Comparison of ENCODE assay signal across 28 cellular contexts in the genomic region with DNA sequence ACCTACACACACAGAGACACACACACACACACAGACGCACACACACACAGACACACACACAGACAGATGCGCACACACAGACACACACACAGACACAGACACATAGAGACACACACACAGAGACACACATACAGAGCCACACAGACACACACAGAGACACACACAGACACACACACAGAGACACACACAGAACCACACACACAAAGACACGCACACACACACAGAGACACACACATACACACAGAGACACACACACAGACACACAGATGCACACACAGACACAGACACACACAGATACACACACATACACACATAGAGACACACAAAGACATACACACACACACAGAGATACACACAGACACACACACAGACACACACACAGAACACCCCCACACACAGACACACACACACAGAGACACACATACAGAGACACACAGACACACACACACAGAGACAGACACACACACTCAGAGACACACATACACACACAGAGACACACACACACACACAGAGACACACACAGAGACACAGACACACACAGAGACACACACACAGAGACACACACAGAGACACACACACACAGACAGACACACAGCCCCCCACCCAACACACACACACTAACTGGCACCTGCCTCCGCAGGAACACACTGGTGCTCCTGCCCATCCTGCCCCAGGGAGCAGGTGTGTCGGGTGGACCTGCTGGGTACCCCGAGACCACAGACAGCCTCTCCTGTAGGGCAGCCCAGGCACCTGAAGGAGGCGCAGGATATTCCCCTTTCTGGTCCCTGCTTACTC. TPM values are rescaled to one million over a fixed set of nuclear protein-coding genes. Genes with fewer than 3 reads are reported as not detected.
DNase-seq lines count a peak whose midpoint lies in the region; ATAC-seq, FAIRE-seq and TF ChIP-seq lines count a peak whose summit lies in the region.
"Had no signal": no experiment of that assay in that cellular context is flagged by ENCODE, and none has a peak within 500 bp of the region (broad histone marks: within the 10 kb centered on the region; RNA-seq: fewer than 3 reads in every experiment).

No MANE protein-coding gene starts in this region.

- H3K27me3 ChIP-seq in SK-N-SH (ENCODE audit: insufficient read depth), result no peaks in the 10 kb centered on the region
- H3K27me3 ChIP-seq in endodermal cell (ENCODE audit: control insufficient read depth, insufficient read depth, low read length, poor library complexity, severe bottlenecking), result no peaks in the 10 kb centered on the region
- H3K27me3 ChIP-seq in GM23248 (replicated peaks; ENCODE audit: insufficient read depth), result no peaks in the 10 kb centered on the region
- H3K27me3 ChIP-seq: pancreas had no signal

- no peak overlapping the region for H3K4me3 Mint-ChIP-seq in endodermal cell
- H3K4me3 Mint-ChIP-seq in MCF 10A (ENCODE audit: unreplicated experiment), result no peak overlapping the region
- no peak overlapping the region for H3K4me3 Mint-ChIP-seq in CD14-positive monocyte
- H3K4me3 Mint-ChIP-seq: activated naive CD8-positive, alpha-beta T cell treated with anti-CD3 and anti-CD28 coated beads for 36 hours; activated T-helper 17 cell treated with anti-CD3 and anti-CD28 coated beads, Interleukin-2, amount 50 U/mL, for 72 hours; mesothelial cell of epicardium; natural killer cell; T-helper 17 cell had no signal

- POLR2A ChIA-PET in SK-N-SH (lab: Yijun Ruan, JAX), result no interaction called here
- POLR2A ChIA-PET in MCF 10A (lab: Yijun Ruan, JAX), result no interaction called here

- H3K4me1 Mint-ChIP-seq in endodermal cell, result peaks cover 2% of the 10 kb centered on the region
- H3K4me1 Mint-ChIP-seq in MCF 10A (ENCODE audit: insufficient read depth, unreplicated experiment), result no peaks in the 10 kb centered on the region
- H3K4me1 Mint-ChIP-seq in CD14-positive monocyte, result peaks cover 6% of the 10 kb centered on the region
- H3K4me1 Mint-ChIP-seq: activated T-helper 17 cell treated with anti-CD3 and anti-CD28 coated beads, Interleukin-2, amount 50 U/mL, for 72 hours; mesothelial cell of epicardium had no signal

- H4K20me1 ChIP-seq in SK-N-SH (ENCODE audit: insufficient read depth) (no peaks in the 10 kb centered on the region), GM23248 (ENCODE audit: insufficient read depth) (no peaks in the 10 kb centered on the region)

- H3K4me2 ChIP-seq in SK-N-SH (no peak overlapping the region), GM23248 (ENCODE audit: unreplicated experiment) (no peak overlapping the region)

- H3K36me3 Mint-ChIP-seq in endodermal cell (ENCODE audit: low read depth) (no peaks in the 10 kb centered on the region), MCF 10A (ENCODE audit: insufficient read depth, unreplicated experiment) (no peaks in the 10 kb centered on the region), CD14-positive monocyte (no peaks in the 10 kb centered on the region)
- H3K36me3 Mint-ChIP-seq: activated naive CD8-positive, alpha-beta T cell treated with anti-CD3 and anti-CD28 coated beads for 36 hours; mesothelial cell of epicardium; natural killer cell had no signal

- DNase-seq in SK-N-SH, result peak; percentile 51
- peak; percentile 60 for DNase-seq in NCI-H69 (lab: John Stamatoyannopoulos, UW)
- peak; percentile 67 for DNase-seq in endodermal cell
- DNase-seq in MCF 10A (ENCODE audit: unreplicated experiment), result no peak
- DNase-seq in RCC 7860 (ENCODE audit: low spot score), result no peak
- DNase-seq in GM23248, result no peak
- no peak for DNase-seq in CD14-positive monocyte (ENCODE audit: low spot score)
- DNase-seq: activated CD4-positive, alpha-beta T cell treated with anti-CD3 and anti-CD28 coated beads, Interleukin-2, amount 50 U/mL, for 1 hour; activated naive CD8-positive, alpha-beta T cell treated with anti-CD3 and anti-CD28 coated beads for 36 hours; C1 segment of cervical spinal cord; HCEC 1CT; heart right ventricle; left ventricle myocardium inferior; natural killer cell; NCI-H1417 treated with DMSO at 0.1 percent for 48 hours; NCI-H2227 treated with DMSO at 0.1 percent for 48 hours; NCI-H774; pancreas; PC-3; stimulated activated CD4-positive, alpha-beta T cell treated with anti-CD3 and anti-CD28 coated beads, Interleukin-15, amount 100 ng/mL, for 24 hours; stomach; T-helper 17 cell; transverse colon had no signal

- H3K79me2 ChIP-seq in SK-N-SH (ENCODE audit: insufficient read depth) (no peaks in the 10 kb centered on the region), GM23248 (ENCODE audit: insufficient read depth) (no peaks in the 10 kb centered on the region)

- no peaks in the 10 kb centered on the region for H3K9me3 Mint-ChIP-seq in endodermal cell
- no peaks in the 10 kb centered on the region for H3K9me3 Mint-ChIP-seq in MCF 10A (ENCODE audit: unreplicated experiment)
- peaks cover 0 to 1% (median 0%) of the 10 kb centered on the region in 7 donors for H3K9me3 Mint-ChIP-seq in CD14-positive monocyte
- H3K9me3 Mint-ChIP-seq: activated naive CD8-positive, alpha-beta T cell treated with anti-CD3 and anti-CD28 coated beads for 36 hours; activated T-helper 17 cell treated with anti-CD3 and anti-CD28 coated beads, Interleukin-2, amount 50 U/mL, for 72 hours; mesothelial cell of epicardium; natural killer cell had no signal

- H3K27ac ChIP-seq in SK-N-SH (ENCODE audit: low read depth in 2 of 2, low read length in 1 of 2) (no peak overlapping the region), endodermal cell (ENCODE audit: low read depth, low read length) (peak overlapping the region; percentile 94), GM23248 (no peak overlapping the region)
- H3K27ac ChIP-seq: epithelial cell of prostate, heart right ventricle, left ventricle myocardium inferior, pancreas, stomach, transverse colon had no signal

- H2AFZ ChIP-seq in SK-N-SH (ENCODE audit: low read depth) (no peak overlapping the region), GM23248 (no peak overlapping the region)

- H3K9me2 ChIP-seq in SK-N-SH, result no peaks in the 10 kb centered on the region
- no peaks in the 10 kb centered on the region for H3K9me2 ChIP-seq in GM23248 (ENCODE audit: insufficient read depth)

- H3F3A ChIP-seq in SK-N-SH (replicated peaks; ENCODE audit: insufficient read depth) (no peaks in the 10 kb centered on the region), GM23248 (ENCODE audit: insufficient read depth) (no peaks in the 10 kb centered on the region)

- 89% methylated on average over 7 of the region's 7 CpGs for WGBS in SK-N-SH (ENCODE audit: low lambda C conversion rate)
- 86 to 88% methylated on average over 2 to 7 of the region's 7 CpGs for WGBS in endodermal cell (ENCODE audit: insufficient coverage in 1 of 2, insufficient read length in 1 of 2), 2 experiments
- 87 to 88% methylated on average over 6 to 7 of the region's 7 CpGs for WGBS in GM23248 (ENCODE audit: low coverage in 1 of 2, low lambda C conversion rate in 2 of 2, missing lambda C conversion rate in 2 of 2), 2 experiments

- H3K36me3 ChIP-seq in SK-N-SH (replicated peaks in 1 of 2; ENCODE audit: control insufficient read depth in 1 of 2, insufficient read depth in 2 of 2, low read length in 1 of 2), result no peaks in the 10 kb centered on the region
- no peaks in the 10 kb centered on the region for H3K36me3 ChIP-seq in endodermal cell (ENCODE audit: control insufficient read depth, insufficient read depth, low read length)
- no peaks in the 10 kb centered on the region for H3K36me3 ChIP-seq in GM23248 (ENCODE audit: low read depth)
- H3K36me3 ChIP-seq: heart right ventricle, left ventricle myocardium inferior, pancreas, stomach, transverse colon had no signal

- no TSS peak for BruUV-seq in MCF 10A (replicated peaks; lab: Mats Ljungman, UMichigan)

- TF ChIP-seq EP300 in SK-N-SH (IDR thresholded peaks at IDR 0.05; ENCODE audit: borderline replicate concordance in 1 of 2, low read depth in 1 of 2, low read length in 1 of 2), result no peak

- H3K4me1 ChIP-seq in SK-N-SH (ENCODE audit: control insufficient read depth in 1 of 2, insufficient read depth in 2 of 2, low read depth in 1 of 2, low read length in 1 of 2) (peaks cover 0 to 11% of the 10 kb centered on the region in 2 experiments; a peak in 2 of 4 replicates), endodermal cell (ENCODE audit: control insufficient read depth, insufficient read depth, low read length) (no peaks in the 10 kb centered on the region), GM23248 (ENCODE audit: insufficient read depth) (no peaks in the 10 kb centered on the region)
- H3K4me1 ChIP-seq: pancreas had no signal

- H3K27me3 Mint-ChIP-seq in endodermal cell (ENCODE audit: insufficient read depth) (peaks cover 4% of the 10 kb centered on the region), MCF 10A (ENCODE audit: insufficient read depth, unreplicated experiment) (no peaks in the 10 kb centered on the region), CD14-positive monocyte (ENCODE audit: low read depth in 3 of 3) (peaks cover 15 to 22% (median 21%) of the 10 kb centered on the region in 3 donors)
- H3K27me3 Mint-ChIP-seq: activated T-helper 17 cell treated with anti-CD3 and anti-CD28 coated beads, Interleukin-2, amount 50 U/mL, for 72 hours; T-helper 17 cell had no signal

- in situ Hi-C loops in GM23248 (cut with MboI), result no loop called here

- no peak for TF ChIP-seq CTCF in SK-N-SH (IDR thresholded peaks at IDR 0.05)
- TF ChIP-seq CTCF in endodermal cell (conservative IDR thresholded peaks at IDR 0.05), result peak; percentile 41
- no peak for TF ChIP-seq CTCF in MCF 10A (IDR thresholded peaks at IDR 0.05; ENCODE audit: unreplicated experiment)
- TF ChIP-seq CTCF in CD14-positive monocyte (IDR thresholded peaks at IDR 0.05), result no peak

- no peak for FAIRE-seq in RCC 7860 (lab: Jason Lieb, UNC)
- FAIRE-seq: pancreas had no signal

- H3K4me3 ChIP-seq in SK-N-SH (ENCODE audit: low read depth in 2 of 2, low read length in 1 of 2), result no peak overlapping the region
- no peak overlapping the region for H3K4me3 ChIP-seq in endodermal cell (ENCODE audit: low read length)
- no peak overlapping the region for H3K4me3 ChIP-seq in GM23248
- H3K4me3 ChIP-seq: heart right ventricle, left ventricle myocardium inferior, pancreas, stomach, transverse colon had no signal

- intact Hi-C loops in MCF 10A (cut with micrococcal nuclease) (no loop called here), CD14-positive monocyte (cut with micrococcal nuclease) (no loop called here)

- no peak overlapping the region for H3K9ac ChIP-seq in SK-N-SH
- no peak overlapping the region for H3K9ac ChIP-seq in endodermal cell (ENCODE audit: extremely low read depth, low read length, poor library complexity, severe bottlenecking)
- no peak overlapping the region for H3K9ac ChIP-seq in GM23248

- H3K9me3 ChIP-seq in SK-N-SH (no peaks in the 10 kb centered on the region), endodermal cell (ENCODE audit: control insufficient read depth, low read length) (no peaks in the 10 kb centered on the region), GM23248 (ENCODE audit: low read depth) (no peaks in the 10 kb centered on the region)
- H3K9me3 ChIP-seq: heart right ventricle, left ventricle myocardium inferior, pancreas, stomach, transverse colon had no signal

- CTCF ChIA-PET in SK-N-SH (lab: Yijun Ruan, JAX) (no interaction called here), MCF 10A (lab: Yijun Ruan, JAX) (no interaction called here)

- ATAC-seq in SK-N-SH treated with all-trans-retinoic acid at 6 μM for 48 hours, result no peak
- ATAC-seq: activated T-helper 17 cell treated with anti-CD3 and anti-CD28 coated beads, Interleukin-2, amount 50 U/mL, for 72 hours; heart right ventricle; pancreas; PC-3; sciatic nerve; T-helper 17 cell had no signal

- H3K27ac Mint-ChIP-seq in endodermal cell, result no peak overlapping the region
- H3K27ac Mint-ChIP-seq in MCF 10A (ENCODE audit: low read depth, unreplicated experiment), result no peak overlapping the region
- H3K27ac Mint-ChIP-seq in CD14-positive monocyte, result no peak overlapping the region
- H3K27ac Mint-ChIP-seq: activated naive CD8-positive, alpha-beta T cell treated with anti-CD3 and anti-CD28 coated beads for 36 hours; activated T-helper 17 cell treated with anti-CD3 and anti-CD28 coated beads, Interleukin-2, amount 50 U/mL, for 72 hours; mesothelial cell of epicardium; natural killer cell; T-helper 17 cell had no signal

- no peak for TF ChIP-seq RAD21 in SK-N-SH (IDR thresholded peaks at IDR 0.05; ENCODE audit: low read length)

RNA-seq across cellular contexts. Expression of a gene that starts 5.5 kb away (rescaled TPM):
- 1.4 and 1.8 TPM in 2 replicates for polyA plus RNA-seq in SK-N-SH (2012; rRNA removed)
- polyA plus RNA-seq in SK-N-SH (2012; cell fraction: cytosol; rRNA removed), result 0.59 and 1.4 TPM in 2 replicates
- polyA plus RNA-seq in SK-N-SH (2012; cell fraction: nucleus; rRNA removed), result 0.67 and 0.89 TPM in 2 replicates
- 1 to 10 TPM; 1.1 to 1.8 TPM for total RNA-seq in endodermal cell
- polyA plus RNA-seq in endodermal cell (2013, experiment 1 of 2), result 3.4 TPM
- 3.2 TPM for polyA plus RNA-seq in endodermal cell (2013, experiment 2 of 2)
- not detected in 2 replicates for total RNA-seq in MCF 10A (2022)
- total RNA-seq in GM23248 (2014; rRNA removed; shearing (Covaris generic)), result 0.32 TPM in 1 of 2 replicates, not detected in the other
- 0.13 and 0.38 TPM in 2 replicates for polyA plus RNA-seq in GM23248 (2016; fragmentation: Nextera tagmentation; extraction: Ambion mirVana)
- polyA plus RNA-seq in CD14-positive monocyte, result under 1 TPM in 1 of 2 donors, not detected in 1; 0.11 TPM
- total RNA-seq: activated T-helper 17 cell treated with anti-CD3 and anti-CD28 coated beads, Interleukin-2, amount 50 U/mL, for 72 hours; T-helper 17 cell had no signal

Comparison
In these comparisons a context has a peak if more than half of its experiments do, and no peak if none do; other contexts are left out.
1. DNase-seq: peak in SK-N-SH (single experiment), NCI-H69 (single experiment) and endodermal cell (single experiment); none in MCF 10A (single experiment), RCC 7860 (single experiment), GM23248 (single experiment) and CD14-positive monocyte (single experiment).